ENCODE assay signal across 8 cellular contexts in the genomic region with DNA sequence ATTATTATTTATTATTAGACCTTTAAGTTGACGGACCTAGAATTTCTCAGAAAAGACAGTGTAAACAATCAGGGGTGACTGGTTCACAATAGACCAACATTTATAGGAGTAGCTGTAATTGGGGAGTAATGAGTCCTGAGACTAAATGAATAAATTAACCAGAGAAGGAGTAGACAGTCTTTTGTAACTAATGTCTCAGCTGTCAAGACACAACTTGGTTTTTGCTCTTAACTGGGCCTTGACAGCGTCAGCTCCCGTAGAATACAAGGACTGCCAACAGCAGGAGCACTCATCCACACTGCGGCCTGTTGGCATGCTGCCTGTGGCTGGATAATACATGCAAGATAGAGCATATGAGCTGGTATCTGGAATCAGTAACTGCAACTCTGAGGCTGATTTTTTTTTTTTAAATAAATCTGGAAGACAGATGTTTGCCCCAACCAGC.
A peak's percentile ranks its signal among the peaks of the same experiment; 100 is the strongest.
DNase-seq lines count a peak whose midpoint lies in the region; ATAC-seq and TF ChIP-seq lines count a peak whose summit lies in the region.

No MANE protein-coding gene starts in this region.

- H4K20me1 ChIP-seq in MM.1S (ENCODE audit: insufficient read depth, low read length) = no peaks in the 10 kb centered on the region

- in situ Hi-C loops in G401 (cut with HindIII; ENCODE audit: low sequenced_read_pairs) = no loop called here

- no peak overlapping the region for H3K4me3 ChIP-seq in gastroesophageal sphincter
- H3K4me3 ChIP-seq in MM.1S (ENCODE audit: low read length) = no peak overlapping the region

- no peak overlapping the region for H3K9ac ChIP-seq in MM.1S (ENCODE audit: low read length)

- H2AFZ ChIP-seq in MM.1S (ENCODE audit: low read length) = no peak overlapping the region

- H3K4me1 ChIP-seq in gastroesophageal sphincter = peaks cover 0 to 22% (median 5%) of the 10 kb centered on the region in 3 donors
- no peaks in the 10 kb centered on the region for H3K4me1 ChIP-seq in MM.1S (ENCODE audit: low read length)

- WGBS in gastroesophageal sphincter (ENCODE audit: low coverage in 1 of 2), 2 donors = 9 to 19% methylated on average over 4 of the region's 4 CpGs

- no peak for TF ChIP-seq EP300 in gastroesophageal sphincter (IDR thresholded peaks at IDR 0.05)

- DNase-seq in G401 (ENCODE audit: low spot score) (peak; percentile 89), NCI-H748 treated with DMSO at 0.1 percent for 48 hours (lab: John Stamatoyannopoulos, UW) (peak; percentile 67), posterior vena cava (ENCODE audit: low spot score) (peak; percentile 92), MM.1S (no peak)

- TF ChIP-seq CTCF in gastroesophageal sphincter (IDR thresholded peaks at IDR 0.05) = no peak
- no peak for TF ChIP-seq CTCF in MM.1S (IDR thresholded peaks at IDR 0.05; ENCODE audit: low read length)

- no peaks in the 10 kb centered on the region for H3K9me2 ChIP-seq in MM.1S (replicated peaks; ENCODE audit: insufficient read depth, low read length)

- intact Hi-C loops in posterior vena cava (cut with DNase I) = no loop called here

- ATAC-seq in gastroesophageal sphincter (peak; percentile 58), GM21723 (IDR thresholded peaks at IDR 0.05; ENCODE audit: unreplicated experiment) (no peak), GM19463 (IDR thresholded peaks at IDR 0.05; ENCODE audit: unreplicated experiment) (no peak), HG02885 (IDR thresholded peaks at IDR 0.05; ENCODE audit: poor library complexity, unreplicated experiment) (no peak)

- H3K27ac ChIP-seq in gastroesophageal sphincter = peak overlapping the region in 1 of 4 donors; percentile 39
- H3K27ac ChIP-seq in MM.1S (ENCODE audit: low read length) = no peak overlapping the region

- H3K27me3 ChIP-seq in gastroesophageal sphincter (no peaks in the 10 kb centered on the region), MM.1S (replicated peaks; ENCODE audit: insufficient read depth, low read length) (no peaks in the 10 kb centered on the region)

- H3K36me3 ChIP-seq in gastroesophageal sphincter (no peaks in the 10 kb centered on the region), MM.1S (replicated peaks; ENCODE audit: insufficient read depth, low read length) (no peaks in the 10 kb centered on the region)

- no peak overlapping the region for H3K4me2 ChIP-seq in MM.1S (ENCODE audit: low read depth, low read length)

- no peak for TF ChIP-seq POLR2A in gastroesophageal sphincter (IDR thresholded peaks at IDR 0.05)

- no peaks in the 10 kb centered on the region for H3K9me3 ChIP-seq in gastroesophageal sphincter
- no peaks in the 10 kb centered on the region for H3K9me3 ChIP-seq in MM.1S (replicated peaks; ENCODE audit: insufficient read depth, low read length)

- H3F3A ChIP-seq in MM.1S (ENCODE audit: insufficient read depth, low read length) = no peaks in the 10 kb centered on the region; the same call in 1 of the 2 replicates

- no peaks in the 10 kb centered on the region for H3K79me2 ChIP-seq in MM.1S (ENCODE audit: low read length)
